ENCODE assay signal across 1 cellular context in the genomic region with DNA sequence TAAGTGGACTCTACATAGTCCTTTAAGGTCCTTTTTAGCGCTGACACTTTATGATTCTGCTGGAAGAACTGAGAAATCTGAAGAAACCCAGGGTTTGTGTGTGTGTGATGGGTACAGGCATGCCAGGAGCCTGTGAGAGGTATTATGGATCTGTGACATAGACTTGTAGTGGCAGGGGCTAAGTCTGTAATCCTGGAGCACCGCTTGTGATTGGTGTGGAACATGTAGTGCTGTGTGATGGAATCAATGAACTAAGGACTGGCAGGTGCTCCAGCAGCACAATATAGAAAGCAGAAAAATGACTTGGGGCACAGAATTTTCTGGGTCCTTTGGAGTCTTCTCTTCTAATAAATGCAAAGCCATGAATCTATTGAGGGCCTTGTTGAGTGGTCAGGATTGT.
TF ChIP-seq lines count a peak whose summit lies in the region.

No MANE protein-coding gene starts in this region.

TF ChIP-seq in H1, 55 proteins besides CTCF, POLR2A, EP300 and RAD21:
- no peak for TF ChIP-seq CREB1 (IDR thresholded peaks at IDR 0.05)
- no peak for TF ChIP-seq JUN (IDR thresholded peaks at IDR 0.05; ENCODE audit: low read depth, low read length)
- TF ChIP-seq, protein P1, sequence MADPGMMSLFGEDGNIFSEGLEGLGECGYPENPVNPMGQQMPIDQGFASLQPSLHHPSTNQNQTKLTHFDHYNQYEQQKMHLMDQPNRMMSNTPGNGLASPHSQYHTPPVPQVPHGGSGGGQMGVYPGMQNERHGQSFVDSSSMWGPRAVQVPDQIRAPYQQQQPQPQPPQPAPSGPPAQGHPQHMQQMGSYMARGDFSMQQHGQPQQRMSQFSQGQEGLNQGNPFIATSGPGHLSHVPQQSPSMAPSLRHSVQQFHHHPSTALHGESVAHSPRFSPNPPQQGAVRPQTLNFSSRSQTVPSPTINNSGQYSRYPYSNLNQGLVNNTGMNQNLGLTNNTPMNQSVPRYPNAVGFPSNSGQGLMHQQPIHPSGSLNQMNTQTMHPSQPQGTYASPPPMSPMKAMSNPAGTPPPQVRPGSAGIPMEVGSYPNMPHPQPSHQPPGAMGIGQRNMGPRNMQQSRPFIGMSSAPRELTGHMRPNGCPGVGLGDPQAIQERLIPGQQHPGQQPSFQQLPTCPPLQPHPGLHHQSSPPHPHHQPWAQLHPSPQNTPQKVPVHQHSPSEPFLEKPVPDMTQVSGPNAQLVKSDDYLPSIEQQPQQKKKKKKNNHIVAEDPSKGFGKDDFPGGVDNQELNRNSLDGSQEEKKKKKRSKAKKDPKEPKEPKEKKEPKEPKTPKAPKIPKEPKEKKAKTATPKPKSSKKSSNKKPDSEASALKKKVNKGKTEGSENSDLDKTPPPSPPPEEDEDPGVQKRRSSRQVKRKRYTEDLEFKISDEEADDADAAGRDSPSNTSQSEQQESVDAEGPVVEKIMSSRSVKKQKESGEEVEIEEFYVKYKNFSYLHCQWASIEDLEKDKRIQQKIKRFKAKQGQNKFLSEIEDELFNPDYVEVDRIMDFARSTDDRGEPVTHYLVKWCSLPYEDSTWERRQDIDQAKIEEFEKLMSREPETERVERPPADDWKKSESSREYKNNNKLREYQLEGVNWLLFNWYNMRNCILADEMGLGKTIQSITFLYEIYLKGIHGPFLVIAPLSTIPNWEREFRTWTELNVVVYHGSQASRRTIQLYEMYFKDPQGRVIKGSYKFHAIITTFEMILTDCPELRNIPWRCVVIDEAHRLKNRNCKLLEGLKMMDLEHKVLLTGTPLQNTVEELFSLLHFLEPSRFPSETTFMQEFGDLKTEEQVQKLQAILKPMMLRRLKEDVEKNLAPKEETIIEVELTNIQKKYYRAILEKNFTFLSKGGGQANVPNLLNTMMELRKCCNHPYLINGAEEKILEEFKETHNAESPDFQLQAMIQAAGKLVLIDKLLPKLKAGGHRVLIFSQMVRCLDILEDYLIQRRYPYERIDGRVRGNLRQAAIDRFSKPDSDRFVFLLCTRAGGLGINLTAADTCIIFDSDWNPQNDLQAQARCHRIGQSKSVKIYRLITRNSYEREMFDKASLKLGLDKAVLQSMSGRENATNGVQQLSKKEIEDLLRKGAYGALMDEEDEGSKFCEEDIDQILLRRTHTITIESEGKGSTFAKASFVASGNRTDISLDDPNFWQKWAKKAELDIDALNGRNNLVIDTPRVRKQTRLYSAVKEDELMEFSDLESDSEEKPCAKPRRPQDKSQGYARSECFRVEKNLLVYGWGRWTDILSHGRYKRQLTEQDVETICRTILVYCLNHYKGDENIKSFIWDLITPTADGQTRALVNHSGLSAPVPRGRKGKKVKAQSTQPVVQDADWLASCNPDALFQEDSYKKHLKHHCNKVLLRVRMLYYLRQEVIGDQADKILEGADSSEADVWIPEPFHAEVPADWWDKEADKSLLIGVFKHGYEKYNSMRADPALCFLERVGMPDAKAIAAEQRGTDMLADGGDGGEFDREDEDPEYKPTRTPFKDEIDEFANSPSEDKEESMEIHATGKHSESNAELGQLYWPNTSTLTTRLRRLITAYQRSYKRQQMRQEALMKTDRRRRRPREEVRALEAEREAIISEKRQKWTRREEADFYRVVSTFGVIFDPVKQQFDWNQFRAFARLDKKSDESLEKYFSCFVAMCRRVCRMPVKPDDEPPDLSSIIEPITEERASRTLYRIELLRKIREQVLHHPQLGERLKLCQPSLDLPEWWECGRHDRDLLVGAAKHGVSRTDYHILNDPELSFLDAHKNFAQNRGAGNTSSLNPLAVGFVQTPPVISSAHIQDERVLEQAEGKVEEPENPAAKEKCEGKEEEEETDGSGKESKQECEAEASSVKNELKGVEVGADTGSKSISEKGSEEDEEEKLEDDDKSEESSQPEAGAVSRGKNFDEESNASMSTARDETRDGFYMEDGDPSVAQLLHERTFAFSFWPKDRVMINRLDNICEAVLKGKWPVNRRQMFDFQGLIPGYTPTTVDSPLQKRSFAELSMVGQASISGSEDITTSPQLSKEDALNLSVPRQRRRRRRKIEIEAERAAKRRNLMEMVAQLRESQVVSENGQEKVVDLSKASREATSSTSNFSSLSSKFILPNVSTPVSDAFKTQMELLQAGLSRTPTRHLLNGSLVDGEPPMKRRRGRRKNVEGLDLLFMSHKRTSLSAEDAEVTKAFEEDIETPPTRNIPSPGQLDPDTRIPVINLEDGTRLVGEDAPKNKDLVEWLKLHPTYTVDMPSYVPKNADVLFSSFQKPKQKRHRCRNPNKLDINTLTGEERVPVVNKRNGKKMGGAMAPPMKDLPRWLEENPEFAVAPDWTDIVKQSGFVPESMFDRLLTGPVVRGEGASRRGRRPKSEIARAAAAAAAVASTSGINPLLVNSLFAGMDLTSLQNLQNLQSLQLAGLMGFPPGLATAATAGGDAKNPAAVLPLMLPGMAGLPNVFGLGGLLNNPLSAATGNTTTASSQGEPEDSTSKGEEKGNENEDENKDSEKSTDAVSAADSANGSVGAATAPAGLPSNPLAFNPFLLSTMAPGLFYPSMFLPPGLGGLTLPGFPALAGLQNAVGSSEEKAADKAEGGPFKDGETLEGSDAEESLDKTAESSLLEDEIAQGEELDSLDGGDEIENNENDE (IDR thresholded peaks at IDR 0.05; ENCODE audit: insufficient replicate concordance, low read length) = no peak
- TF ChIP-seq BRCA1 (IDR thresholded peaks at IDR 0.05; ENCODE audit: low read depth, low read length) = no peak
- TF ChIP-seq, protein P2, sequence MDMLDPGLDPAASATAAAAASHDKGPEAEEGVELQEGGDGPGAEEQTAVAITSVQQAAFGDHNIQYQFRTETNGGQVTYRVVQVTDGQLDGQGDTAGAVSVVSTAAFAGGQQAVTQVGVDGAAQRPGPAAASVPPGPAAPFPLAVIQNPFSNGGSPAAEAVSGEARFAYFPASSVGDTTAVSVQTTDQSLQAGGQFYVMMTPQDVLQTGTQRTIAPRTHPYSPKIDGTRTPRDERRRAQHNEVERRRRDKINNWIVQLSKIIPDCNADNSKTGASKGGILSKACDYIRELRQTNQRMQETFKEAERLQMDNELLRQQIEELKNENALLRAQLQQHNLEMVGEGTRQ (IDR thresholded peaks at IDR 0.05; ENCODE audit: low read length) = no peak
- TF ChIP-seq GTF2F1 (IDR thresholded peaks at IDR 0.05; ENCODE audit: borderline replicate concordance, low read depth, low read length) = no peak
- no peak for TF ChIP-seq SP4 (IDR thresholded peaks at IDR 0.05; ENCODE audit: low read length)
- TF ChIP-seq HDAC6 (IDR thresholded peaks at IDR 0.05; ENCODE audit: low read depth, low read length) = no peak
- no peak for TF ChIP-seq FOSL1 (IDR thresholded peaks at IDR 0.05; ENCODE audit: insufficient read depth, low read depth, low read length)
- TF ChIP-seq RFX5 (IDR thresholded peaks at IDR 0.05; ENCODE audit: borderline replicate concordance, low read depth, low read length) = no peak
- no peak for TF ChIP-seq ASH2L (IDR thresholded peaks at IDR 0.05; ENCODE audit: low read length)
- TF ChIP-seq SRF (IDR thresholded peaks at IDR 0.05; ENCODE audit: low read depth, low read length) = no peak
- TF ChIP-seq, protein P3, sequence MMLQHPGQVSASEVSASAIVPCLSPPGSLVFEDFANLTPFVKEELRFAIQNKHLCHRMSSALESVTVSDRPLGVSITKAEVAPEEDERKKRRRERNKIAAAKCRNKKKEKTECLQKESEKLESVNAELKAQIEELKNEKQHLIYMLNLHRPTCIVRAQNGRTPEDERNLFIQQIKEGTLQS (IDR thresholded peaks at IDR 0.05; ENCODE audit: insufficient read depth, low read depth, low read length) = no peak
- TF ChIP-seq SUZ12 (IDR thresholded peaks at IDR 0.05; ENCODE audit: low read length) = no peak
- TF ChIP-seq SIRT6 (IDR thresholded peaks at IDR 0.05; ENCODE audit: low read length) = no peak
- TF ChIP-seq CBX5 (IDR thresholded peaks at IDR 0.05; ENCODE audit: low read depth, low read length) = no peak
- TF ChIP-seq SIX5 (IDR thresholded peaks at IDR 0.05; ENCODE audit: low read depth, low read length) = no peak
- no peak for TF ChIP-seq BACH1 (IDR thresholded peaks at IDR 0.05; ENCODE audit: low read length)
